ENCODE assay signal across 18 cellular contexts in the genomic region with DNA sequence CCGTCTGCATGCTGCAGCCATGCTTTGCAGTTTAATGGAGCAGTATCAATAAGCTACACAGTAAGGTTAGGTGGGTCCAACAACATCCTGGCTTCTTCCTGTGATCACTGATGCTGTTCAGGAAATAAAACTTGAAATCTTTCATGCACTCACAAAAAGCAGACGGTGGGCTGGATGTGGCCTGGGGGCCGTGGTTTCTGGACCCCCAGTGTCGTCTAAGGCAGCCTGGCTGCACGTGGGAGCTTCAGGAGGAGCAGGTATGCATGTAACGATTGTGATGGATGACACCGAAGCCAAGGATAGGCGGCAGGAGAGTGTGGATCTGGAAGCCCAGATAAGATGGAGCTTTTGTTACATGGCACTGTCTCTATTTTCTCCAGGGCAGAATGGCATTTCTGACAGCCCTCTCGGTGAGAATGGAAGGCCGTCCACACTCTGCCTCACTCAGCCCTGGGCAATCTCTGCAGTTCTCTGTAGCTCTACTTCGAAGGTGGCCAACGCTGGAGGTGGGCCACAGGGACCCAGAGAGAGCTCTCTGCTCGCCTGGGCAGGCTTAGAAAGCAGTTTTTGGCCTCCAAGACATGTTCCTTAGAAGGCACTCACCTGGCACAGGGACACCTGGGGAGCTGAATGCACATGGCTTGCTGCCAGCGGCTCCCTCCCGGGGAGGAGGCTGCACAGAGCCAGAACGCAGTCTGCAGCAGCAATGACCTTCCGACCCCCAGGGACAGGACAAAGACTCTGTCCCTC.
"Had no signal": no experiment of that assay in that cellular context is flagged by ENCODE, and none has a peak within 500 bp of the region (broad histone marks: within the 10 kb centered on the region; RNA-seq: fewer than 3 reads in every experiment).

No MANE protein-coding gene starts in this region.

- H3K27ac Mint-ChIP-seq: activated CD4-positive, alpha-beta T cell treated with anti-CD3 and anti-CD28 coated beads, Interleukin-2, amount 10 ng/mL, durations not matched to agents 7 days and 5 days; activated naive CD4-positive, alpha-beta T cell treated with anti-CD3 and anti-CD28 coated beads, Interleukin-2, amount 50 U/mL, for 24 hours; immature natural killer cell; nephron had no signal

- H3K9me3 ChIP-seq: esophagus muscularis mucosa, left ventricle myocardium inferior, testis had no signal

- H3K4me1 ChIP-seq: esophagus muscularis mucosa, left ventricle myocardium inferior, testis had no signal

- H3K4me1 Mint-ChIP-seq: activated CD4-positive, alpha-beta T cell treated with anti-CD3 and anti-CD28 coated beads, Interleukin-2, amount 10 ng/mL, durations not matched to agents 7 days and 5 days; activated naive CD4-positive, alpha-beta T cell treated with anti-CD3 and anti-CD28 coated beads, Interleukin-2, amount 50 U/mL, for 24 hours; immature natural killer cell; nephron; stimulated activated naive CD8-positive, alpha-beta T cell treated with anti-CD3 and anti-CD28 coated beads, Interleukin-15, amount 100 ng/mL, for 72 hours had no signal

- H3K36me3 Mint-ChIP-seq: activated naive CD4-positive, alpha-beta T cell treated with anti-CD3 and anti-CD28 coated beads, Interleukin-2, amount 50 U/mL, for 24 hours; brain; immature natural killer cell had no signal

- H3K27me3 ChIP-seq: testis had no signal

- H3K4me3 Mint-ChIP-seq: activated CD4-positive, alpha-beta T cell treated with anti-CD3 and anti-CD28 coated beads, Interleukin-2, amount 10 ng/mL, durations not matched to agents 7 days and 5 days; activated naive CD4-positive, alpha-beta T cell treated with anti-CD3 and anti-CD28 coated beads, Interleukin-2, amount 50 U/mL, for 24 hours; brain; immature natural killer cell; nephron; stimulated activated naive CD8-positive, alpha-beta T cell treated with anti-CD3 and anti-CD28 coated beads, Interleukin-15, amount 100 ng/mL, for 72 hours had no signal

- H3K4me3 ChIP-seq: esophagus muscularis mucosa, left ventricle myocardium inferior, testis had no signal

- DNase-seq: activated CD4-positive, alpha-beta T cell treated with anti-CD3 and anti-CD28 coated beads, Interleukin-2, amount 10 ng/mL, durations not matched to agents 7 days and 5 days; activated CD4-positive, CD25-positive, alpha-beta regulatory T cell; activated CD8-positive, alpha-beta memory T cell treated with anti-CD3 and anti-CD28 coated beads for 24 hours; amygdala; foreskin fibroblast; glutamatergic neuron; immature natural killer cell; left ventricle myocardium inferior; mesenchymal stem cell; stimulated activated CD4-positive, alpha-beta T cell treated with anti-CD3 and anti-CD28 coated beads, Interleukin-15, amount 100 ng/mL, for 24 hours; stimulated activated CD4-positive, alpha-beta T cell treated with anti-CD3 and anti-CD28 coated beads, Interleukin-4, amount 100 ng/mL, for 24 hours; stimulated activated naive CD8-positive, alpha-beta T cell treated with anti-CD3 and anti-CD28 coated beads, Interleukin-15, amount 100 ng/mL, for 72 hours; T-helper 2 cell; testis had no signal

- H3K9me3 Mint-ChIP-seq: activated CD4-positive, alpha-beta T cell treated with anti-CD3 and anti-CD28 coated beads, Interleukin-2, amount 10 ng/mL, durations not matched to agents 7 days and 5 days; activated naive CD4-positive, alpha-beta T cell treated with anti-CD3 and anti-CD28 coated beads, Interleukin-2, amount 50 U/mL, for 24 hours; brain; immature natural killer cell; nephron; stimulated activated naive CD8-positive, alpha-beta T cell treated with anti-CD3 and anti-CD28 coated beads, Interleukin-15, amount 100 ng/mL, for 72 hours had no signal

- H3K27me3 Mint-ChIP-seq: activated naive CD4-positive, alpha-beta T cell treated with anti-CD3 and anti-CD28 coated beads, Interleukin-2, amount 50 U/mL, for 24 hours; stimulated activated naive CD8-positive, alpha-beta T cell treated with anti-CD3 and anti-CD28 coated beads, Interleukin-15, amount 100 ng/mL, for 72 hours had no signal

- H3K36me3 ChIP-seq: esophagus muscularis mucosa, left ventricle myocardium inferior had no signal

- H3K27ac ChIP-seq: esophagus muscularis mucosa, left ventricle myocardium inferior, testis had no signal
